18 cellular contexts compared by ENCODE assay signal in genomic region chr3:112873632-112874031, GRCh38. TPM values are rescaled to one million over a fixed set of nuclear protein-coding genes. Genes with fewer than 3 reads are reported as not detected.
DNase-seq lines count a peak whose midpoint lies in the region; ATAC-seq and TF ChIP-seq lines count a peak whose summit lies in the region.
"Had no signal": no experiment of that assay in that cellular context is flagged by ENCODE, and none has a peak within 500 bp of the region (broad histone marks: within the 10 kb centered on the region; RNA-seq: fewer than 3 reads in every experiment).

No MANE protein-coding gene starts in this region.

- TF ChIP-seq POLR2A in erythroblast (IDR thresholded peaks at IDR 0.05; ENCODE audit: low read length) = no peak

- no peaks in the 10 kb centered on the region for H3K9me2 ChIP-seq in Karpas-422 (replicated peaks; ENCODE audit: insufficient read depth, low read length)

- intact Hi-C loops in activated T-helper 2 cell treated with anti-CD3 and anti-CD28 coated beads, Interferon-gamma antibody, Interleukin-2, Interleukin-4, amounts not matched to agents 10 μg/mL and 5 μg/mL and 100 μg/mL, durations not matched to agents 14 hours and 24 hours and 36 hours (cut with micrococcal nuclease) = no loop called here

- H3K27ac ChIP-seq in Karpas-422 (ENCODE audit: low read length) = peak overlapping the region; percentile 62
- H3K27ac ChIP-seq: body of pancreas, psoas muscle had no signal

- peak overlapping the region; percentile 39 for H3K4me3 ChIP-seq in Karpas-422 (ENCODE audit: low read length)
- H3K4me3 ChIP-seq: body of pancreas, psoas muscle had no signal

- DNase-seq in GM10248 (ENCODE audit: extremely low spot score) (peak; percentile 34), Karpas-422 (peak; percentile 77), NCI-H226 (no peak), NCI-H1105 treated with DMSO at 0.1 percent for 48 hours (lab: John Stamatoyannopoulos, UW) (no peak), erythroblast (lab: John Stamatoyannopoulos, UW) (no peak)
- DNase-seq in activated T-helper 2 cell treated with anti-CD3 and anti-CD28 coated beads, Interferon-gamma antibody, Interleukin-2, Interleukin-4, amounts not matched to agents 10 μg/mL and 5 μg/mL and 100 μg/mL, durations not matched to agents 14 hours and 24 hours and 36 hours (ENCODE audit: low spot score) = no peak
- DNase-seq: ACHN; body of pancreas; effector memory CD4-positive, alpha-beta T cell; NCI-H2171 treated with DMSO at 0.1 percent for 48 hours; stimulated activated CD4-positive, alpha-beta T cell treated with anti-CD3 and anti-CD28 coated beads, Interleukin-1b, Interleukin-23, amount 100 ng/mL, for 48 hours; T-helper 17 cell had no signal

- CTCF ChIA-PET in GM10248 (lab: Yijun Ruan, JAX) = no interaction called here

- peak overlapping the region; percentile 67 for H3K4me2 ChIP-seq in Karpas-422 (ENCODE audit: low read depth, low read length, poor library complexity, severe bottlenecking)

- H3K9me3 Mint-ChIP-seq in activated T-helper 2 cell treated with anti-CD3 and anti-CD28 coated beads, Interferon-gamma antibody, Interleukin-2, Interleukin-4, amounts not matched to agents 10 μg/mL and 5 μg/mL and 100 μg/mL, durations not matched to agents 14 hours and 24 hours and 36 hours = peaks cover 42% of the 10 kb centered on the region

- no peak overlapping the region for H3K27ac Mint-ChIP-seq in activated T-helper 2 cell treated with anti-CD3 and anti-CD28 coated beads, Interferon-gamma antibody, Interleukin-2, Interleukin-4, amounts not matched to agents 10 μg/mL and 5 μg/mL and 100 μg/mL, durations not matched to agents 14 hours and 24 hours and 36 hours
- H3K27ac Mint-ChIP-seq: T-helper 17 cell had no signal

- H3K36me3 Mint-ChIP-seq in activated T-helper 2 cell treated with anti-CD3 and anti-CD28 coated beads, Interferon-gamma antibody, Interleukin-2, Interleukin-4, amounts not matched to agents 10 μg/mL and 5 μg/mL and 100 μg/mL, durations not matched to agents 14 hours and 24 hours and 36 hours (ENCODE audit: low read depth) = no peaks in the 10 kb centered on the region

- no peaks in the 10 kb centered on the region for H3K79me2 ChIP-seq in Karpas-422 (ENCODE audit: low read length)

- no peak overlapping the region for H3K4me3 Mint-ChIP-seq in activated T-helper 2 cell treated with anti-CD3 and anti-CD28 coated beads, Interferon-gamma antibody, Interleukin-2, Interleukin-4, amounts not matched to agents 10 μg/mL and 5 μg/mL and 100 μg/mL, durations not matched to agents 14 hours and 24 hours and 36 hours (ENCODE audit: low read depth)
- H3K4me3 Mint-ChIP-seq: T-helper 17 cell had no signal

- POLR2A ChIA-PET in GM10248 (lab: Yijun Ruan, JAX) = no interaction called here

- no peaks in the 10 kb centered on the region for H3K27me3 ChIP-seq in Karpas-422 (ENCODE audit: low read length)
- H3K27me3 ChIP-seq: body of pancreas had no signal

- no peaks in the 10 kb centered on the region for H3K27me3 Mint-ChIP-seq in activated T-helper 2 cell treated with anti-CD3 and anti-CD28 coated beads, Interferon-gamma antibody, Interleukin-2, Interleukin-4, amounts not matched to agents 10 μg/mL and 5 μg/mL and 100 μg/mL, durations not matched to agents 14 hours and 24 hours and 36 hours (ENCODE audit: low read depth)
- H3K27me3 Mint-ChIP-seq: T-helper 17 cell had no signal

- peaks cover 1% of the 10 kb centered on the region for H3K4me1 Mint-ChIP-seq in activated T-helper 2 cell treated with anti-CD3 and anti-CD28 coated beads, Interferon-gamma antibody, Interleukin-2, Interleukin-4, amounts not matched to agents 10 μg/mL and 5 μg/mL and 100 μg/mL, durations not matched to agents 14 hours and 24 hours and 36 hours (ENCODE audit: low read depth)

- peak overlapping the region; percentile 77; the same call in 1 of the 2 replicates for H2AFZ ChIP-seq in Karpas-422 (ENCODE audit: low read length)

- H4K20me1 ChIP-seq in Karpas-422 (ENCODE audit: insufficient read depth, low read depth, low read length) = no peaks in the 10 kb centered on the region

- H3K9me3 ChIP-seq in Karpas-422 (ENCODE audit: low read length) = peaks cover 12% of the 10 kb centered on the region
- H3K9me3 ChIP-seq: body of pancreas had no signal

- no peak overlapping the region for H3K9ac ChIP-seq in Karpas-422 (ENCODE audit: low read length)

- H3K4me1 ChIP-seq in Karpas-422 (ENCODE audit: low read length) = peaks cover 25% of the 10 kb centered on the region
- H3K4me1 ChIP-seq: body of pancreas, psoas muscle had no signal

- no peak for TF ChIP-seq CTCF in GM10248 (IDR thresholded peaks at IDR 0.05; ENCODE audit: control extremely low read depth, extremely low read depth, low read depth, missing control alignments)

- H3K36me3 ChIP-seq in Karpas-422 (ENCODE audit: insufficient read depth, low read length) = no peaks in the 10 kb centered on the region

- ATAC-seq in GM19395 (IDR thresholded peaks at IDR 0.05; ENCODE audit: unreplicated experiment) (peak; percentile 76), HG02938 (IDR thresholded peaks at IDR 0.05; ENCODE audit: unreplicated experiment) (peak; percentile 66)
- ATAC-seq: body of pancreas, Panc1, psoas muscle, T-helper 17 cell had no signal

RNA-seq across cellular contexts. Expression of gene CD200R1L, which starts 27.0 kb away (rescaled TPM):
- not detected in 2 replicates for total RNA-seq in Karpas-422 (2014; rRNA removed; shearing (Covaris generic); ENCODE audit: low replicate concordance)
- total RNA-seq in activated T-helper 2 cell treated with anti-CD3 and anti-CD28 coated beads, Interferon-gamma antibody, Interleukin-2, Interleukin-4, amounts not matched to agents 10 μg/mL and 5 μg/mL and 100 μg/mL, durations not matched to agents 14 hours and 24 hours and 36 hours = not detected in 2 replicates
- total RNA-seq: body of pancreas, frontal cortex, M059J, psoas muscle, T-helper 17 cell had no signal

Comparison
In these comparisons a context has a peak if more than half of its experiments do, and no peak if none do; other contexts are left out.
1. DNase-seq: peak in GM10248 (single experiment) and Karpas-422 (single experiment); none in NCI-H226 (single experiment), NCI-H1105 treated with DMSO at 0.1 percent for 48 hours (single experiment), activated T-helper 2 cell treated with anti-CD3 and anti-CD28 coated beads, Interferon-gamma antibody, Interleukin-2, Interleukin-4, amounts not matched to agents 10 μg/mL and 5 μg/mL and 100 μg/mL, durations not matched to agents 14 hours and 24 hours and 36 hours (single experiment) and erythroblast (0 of 2).